In the genomic region with DNA sequence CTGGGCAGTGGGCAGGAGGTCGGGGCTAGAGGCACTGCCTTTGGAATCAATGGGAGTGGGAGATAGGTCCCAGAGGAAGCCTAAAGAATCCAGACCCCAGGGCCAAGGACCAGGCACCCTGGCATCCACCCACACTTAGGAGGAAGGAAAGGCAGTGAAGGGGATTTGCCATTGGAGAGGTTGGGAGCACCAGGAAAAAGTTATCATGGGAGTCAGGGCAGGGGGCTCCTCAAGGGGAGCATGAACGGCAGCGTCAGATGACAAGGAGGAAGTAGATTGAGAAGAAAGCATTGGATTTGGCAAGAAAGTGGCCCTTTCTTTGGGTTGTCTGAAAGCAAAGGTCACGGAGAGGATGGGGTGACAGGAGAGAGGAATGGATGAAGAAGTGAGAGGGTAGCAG, we compare ENCODE assay signal across 2 cellular contexts.
TF ChIP-seq lines count a peak whose summit lies in the region.

No MANE protein-coding gene starts in this region.

TF ChIP-seq in IMR-90, 13 proteins besides CTCF, POLR2A, EP300 and RAD21:
- TF ChIP-seq NFE2L2 (IDR thresholded peaks at IDR 0.05; ENCODE audit: low read depth, low read length) (no peak), FOS (IDR thresholded peaks at IDR 0.05; ENCODE audit: low read depth, low read length) (no peak), BHLHE40 (IDR thresholded peaks at IDR 0.05; ENCODE audit: low read depth, low read length) (no peak), MAFK (IDR thresholded peaks at IDR 0.05; ENCODE audit: low read depth, low read length) (no peak), SMC3 (IDR thresholded peaks at IDR 0.05; ENCODE audit: low read depth, low read length) (no peak), CHD1 (IDR thresholded peaks at IDR 0.05; ENCODE audit: low read depth, low read length) (no peak), USF2 (IDR thresholded peaks at IDR 0.05; ENCODE audit: low read depth, low read length) (no peak), MXI1 (IDR thresholded peaks at IDR 0.05; ENCODE audit: borderline replicate concordance, low read depth, low read length) (no peak), RCOR1 (IDR thresholded peaks at IDR 0.05; ENCODE audit: insufficient replicate concordance, low read length) (no peak)

TF ChIP-seq in H1, 55 proteins besides CTCF, POLR2A, EP300 and RAD21:
- no peak for TF ChIP-seq NANOG (IDR thresholded peaks at IDR 0.05; ENCODE audit: insufficient read depth, low read depth, low read length, poor library complexity, severe bottlenecking)
- TF ChIP-seq, protein P1, sequence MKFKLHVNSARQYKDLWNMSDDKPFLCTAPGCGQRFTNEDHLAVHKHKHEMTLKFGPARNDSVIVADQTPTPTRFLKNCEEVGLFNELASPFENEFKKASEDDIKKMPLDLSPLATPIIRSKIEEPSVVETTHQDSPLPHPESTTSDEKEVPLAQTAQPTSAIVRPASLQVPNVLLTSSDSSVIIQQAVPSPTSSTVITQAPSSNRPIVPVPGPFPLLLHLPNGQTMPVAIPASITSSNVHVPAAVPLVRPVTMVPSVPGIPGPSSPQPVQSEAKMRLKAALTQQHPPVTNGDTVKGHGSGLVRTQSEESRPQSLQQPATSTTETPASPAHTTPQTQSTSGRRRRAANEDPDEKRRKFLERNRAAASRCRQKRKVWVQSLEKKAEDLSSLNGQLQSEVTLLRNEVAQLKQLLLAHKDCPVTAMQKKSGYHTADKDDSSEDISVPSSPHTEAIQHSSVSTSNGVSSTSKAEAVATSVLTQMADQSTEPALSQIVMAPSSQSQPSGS (IDR thresholded peaks at IDR 0.05; ENCODE audit: low read length), result no peak
- no peak for TF ChIP-seq CBX5 (IDR thresholded peaks at IDR 0.05; ENCODE audit: low read depth, low read length)
- no peak for TF ChIP-seq TAF1 (IDR thresholded peaks at IDR 0.05; ENCODE audit: low read depth, low read length)
- TF ChIP-seq CREB1 (IDR thresholded peaks at IDR 0.05), result no peak
- TF ChIP-seq CBX8 (IDR thresholded peaks at IDR 0.05; ENCODE audit: borderline replicate concordance, low read depth, low read length), result no peak
- TF ChIP-seq ASH2L (IDR thresholded peaks at IDR 0.05; ENCODE audit: low read length), result no peak
- no peak for TF ChIP-seq TEAD4 (IDR thresholded peaks at IDR 0.05; ENCODE audit: low read depth, low read length)
- no peak for TF ChIP-seq SIX5 (IDR thresholded peaks at IDR 0.05; ENCODE audit: low read depth, low read length)
- TF ChIP-seq HDAC6 (IDR thresholded peaks at IDR 0.05; ENCODE audit: low read depth, low read length), result no peak
- no peak for TF ChIP-seq ZNF274 (IDR thresholded peaks at IDR 0.05; ENCODE audit: borderline replicate concordance, extremely low read depth, low read length)
- TF ChIP-seq BACH1 (IDR thresholded peaks at IDR 0.05; ENCODE audit: low read length), result no peak
- no peak for TF ChIP-seq POU5F1 (IDR thresholded peaks at IDR 0.05; ENCODE audit: low read depth, low read length)
- TF ChIP-seq PHF8 (conservative IDR thresholded peaks at IDR 0.05; ENCODE audit: low read depth, low read length), result no peak
